ENCODE assay signal across 15 cellular contexts in the genomic region with DNA sequence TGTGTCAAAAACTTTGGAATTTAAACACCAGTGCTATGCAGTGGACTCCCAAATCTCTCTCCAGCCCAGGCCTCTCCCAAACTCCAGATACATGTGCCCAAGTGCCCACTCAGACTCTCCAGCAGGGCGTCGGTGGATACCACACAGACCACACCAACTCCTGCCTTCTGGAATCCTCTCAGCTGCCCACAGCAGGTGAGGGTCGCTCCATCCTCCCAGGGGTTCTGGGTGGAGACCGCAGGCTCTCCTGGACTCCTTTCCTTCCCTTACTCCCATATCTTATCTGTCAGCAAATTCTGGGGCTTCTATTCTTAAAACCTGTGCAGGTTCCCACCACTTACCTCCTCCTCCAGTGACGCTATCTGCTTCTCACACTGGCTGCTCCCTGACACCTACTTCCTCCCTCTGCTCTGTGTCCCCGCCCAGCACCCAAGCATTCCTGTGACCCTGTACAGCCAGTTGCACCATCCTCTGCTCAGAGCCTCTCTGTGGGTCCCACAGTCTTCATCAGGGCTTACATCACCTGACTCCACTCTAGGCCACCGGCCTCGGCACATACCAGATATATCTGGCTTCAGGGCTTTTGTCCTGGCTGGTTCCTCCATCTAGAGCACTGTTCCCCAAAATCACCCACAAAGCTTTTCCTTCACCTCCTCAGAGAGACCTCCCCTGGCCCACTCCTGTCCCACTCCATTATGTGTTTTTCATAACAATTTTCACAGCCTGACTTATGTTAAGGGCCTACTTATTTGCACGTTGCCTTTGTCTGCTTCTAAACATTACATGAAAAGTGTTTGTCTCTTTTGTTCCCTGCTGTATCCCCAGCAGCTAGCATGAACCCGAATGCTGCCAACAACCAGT. TPM values are rescaled to one million over a fixed set of nuclear protein-coding genes. Genes with fewer than 3 reads are reported as not detected.
DNase-seq lines count a peak whose midpoint lies in the region; ATAC-seq and TF ChIP-seq lines count a peak whose summit lies in the region.
"Had no signal": no experiment of that assay in that cellular context is flagged by ENCODE, and none has a peak within 500 bp of the region (broad histone marks: within the 10 kb centered on the region; RNA-seq: fewer than 3 reads in every experiment).

No MANE protein-coding gene starts in this region.

- POLR2A ChIA-PET in HEK293 (lab: Yijun Ruan, JAX) = no interaction called here

- H3K9me3 Mint-ChIP-seq in brain (peaks cover 2 to 7% (median 3%) of the 10 kb centered on the region in 5 experiments), neural crest cell (peaks cover 5% of the 10 kb centered on the region)

- TF ChIP-seq CTCF in HEK293 (tag by site-specific recombination; IDR thresholded peaks at IDR 0.05) (no peak), brain (conservative IDR thresholded peaks at IDR 0.05) (no peak), neural crest cell (conservative IDR thresholded peaks at IDR 0.05) (no peak)

- H3K4me3 Mint-ChIP-seq in brain (peak overlapping the region; percentile 27 to 99 (median 61)), neural crest cell (peak overlapping the region; percentile 95)

- peak; percentile 29 for DNase-seq in activated CD8-positive, alpha-beta memory T cell treated with anti-CD3 and anti-CD28 coated beads, Interleukin-2, amount 50 U/mL, for 48 hours
- DNase-seq in activated CD8-positive, alpha-beta memory T cell treated with anti-CD3 and anti-CD28 coated beads for 24 hours = no peak
- DNase-seq in neural crest cell (ENCODE audit: low read depth, low spot score) = no peak
- no peak for DNase-seq in GM03348 (ENCODE audit: low spot score)
- no peak for DNase-seq in left lobe of liver (ENCODE audit: low spot score)
- DNase-seq: aorta; NCI-H2081 treated with DMSO at 0.1 percent for 48 hours; NCI-H510A treated with DMSO at 0.1 percent for 48 hours; stimulated activated CD4-positive, alpha-beta T cell treated with anti-CD3 and anti-CD28 coated beads, Interleukin-4, amount 100 ng/mL, for 24 hours had no signal

- H3K27me3 Mint-ChIP-seq in brain = peaks cover 22% of the 10 kb centered on the region
- H3K27me3 Mint-ChIP-seq in neural crest cell (ENCODE audit: low read depth) = peaks cover 12% of the 10 kb centered on the region

- H3K36me3 ChIP-seq in HEK293 (ENCODE audit: control insufficient read depth in 2 of 2, insufficient read depth in 1 of 2, low read length in 2 of 2) = peaks cover 0 to 35% of the 10 kb centered on the region in 2 experiments; a peak in 2 of 3 replicates

- CTCF ChIA-PET in HEK293 (lab: Yijun Ruan, JAX) = no interaction called here

- peaks cover 31% of the 10 kb centered on the region for H3K36me3 Mint-ChIP-seq in brain
- H3K36me3 Mint-ChIP-seq in neural crest cell (ENCODE audit: low read depth) = peaks cover 12% of the 10 kb centered on the region

- no peaks in the 10 kb centered on the region for H3K4me1 ChIP-seq in HEK293 (ENCODE audit: control insufficient read depth, insufficient read depth, low read length)
- H3K4me1 ChIP-seq: prostate gland had no signal

- no peak overlapping the region for H3K27ac ChIP-seq in HEK293 (ENCODE audit: extremely low read depth, low read depth, low read length)
- H3K27ac ChIP-seq: prostate gland had no signal

- ATAC-seq in HG03097 (IDR thresholded peaks at IDR 0.05; ENCODE audit: low FRiP score, unreplicated experiment) (no peak), left lobe of liver (no peak)
- ATAC-seq: GM12878, Right ventricle myocardium inferior had no signal

- H3K27ac Mint-ChIP-seq in brain (peak overlapping the region in 2 of 5 experiments; percentile 9 to 56), neural crest cell (ENCODE audit: unreplicated experiment) (peak overlapping the region; percentile 64)

- no peaks in the 10 kb centered on the region for H3K9me3 ChIP-seq in HEK293 (ENCODE audit: control insufficient read depth, insufficient read depth, low read depth, low read length)
- H3K9me3 ChIP-seq: prostate gland had no signal

- no peak overlapping the region for H3K4me3 ChIP-seq in HEK293 (ENCODE audit: low read depth, low read length)
- H3K4me3 ChIP-seq: prostate gland had no signal

- H3K4me1 Mint-ChIP-seq in brain (peaks cover 76% of the 10 kb centered on the region), neural crest cell (peaks cover 29% of the 10 kb centered on the region)

TF ChIP-seq in HEK293, 187 proteins besides CTCF, POLR2A, EP300 and RAD21:
- TF ChIP-seq ZNF391 (tag by site-specific recombination; IDR thresholded peaks at IDR 0.05; ENCODE audit: borderline replicate concordance, low read depth) (no peak), ZNF335 (tag by site-specific recombination; conservative IDR thresholded peaks at IDR 0.05) (no peak), EGR2 (tag by site-specific recombination; IDR thresholded peaks at IDR 0.05; ENCODE audit: low read depth) (0 out of 2 replicates have a peak, but pooled peaks have one; percentile 11), ZNF560 (tag by site-specific recombination; IDR thresholded peaks at IDR 0.05; ENCODE audit: borderline replicate concordance) (no peak)
TF ChIP-seq in HEK293: peak in this region for 1.

RNA-seq across cellular contexts. Expression of gene IMP4, which starts 2.6 kb away (rescaled TPM):
- polyA plus RNA-seq in brain (ENCODE audit: insufficient read depth, low read depth, low replicate concordance) = 63.0 TPM
- 62.1 and 69.1 TPM in 2 replicates for total RNA-seq in neural crest cell
- 69.5 TPM for total RNA-seq in left lobe of liver

RNA-seq across cellular contexts. Expression of gene PTPN18, which starts 15.7 kb away (rescaled TPM):
- polyA plus RNA-seq in brain (ENCODE audit: insufficient read depth, low read depth, low replicate concordance) = 55.9 TPM
- total RNA-seq in neural crest cell (30.4 and 31.3 TPM in 2 replicates), left lobe of liver (45.6 TPM)
